Comparison of ENCODE assay signal across 24 cellular contexts in the genomic region with DNA sequence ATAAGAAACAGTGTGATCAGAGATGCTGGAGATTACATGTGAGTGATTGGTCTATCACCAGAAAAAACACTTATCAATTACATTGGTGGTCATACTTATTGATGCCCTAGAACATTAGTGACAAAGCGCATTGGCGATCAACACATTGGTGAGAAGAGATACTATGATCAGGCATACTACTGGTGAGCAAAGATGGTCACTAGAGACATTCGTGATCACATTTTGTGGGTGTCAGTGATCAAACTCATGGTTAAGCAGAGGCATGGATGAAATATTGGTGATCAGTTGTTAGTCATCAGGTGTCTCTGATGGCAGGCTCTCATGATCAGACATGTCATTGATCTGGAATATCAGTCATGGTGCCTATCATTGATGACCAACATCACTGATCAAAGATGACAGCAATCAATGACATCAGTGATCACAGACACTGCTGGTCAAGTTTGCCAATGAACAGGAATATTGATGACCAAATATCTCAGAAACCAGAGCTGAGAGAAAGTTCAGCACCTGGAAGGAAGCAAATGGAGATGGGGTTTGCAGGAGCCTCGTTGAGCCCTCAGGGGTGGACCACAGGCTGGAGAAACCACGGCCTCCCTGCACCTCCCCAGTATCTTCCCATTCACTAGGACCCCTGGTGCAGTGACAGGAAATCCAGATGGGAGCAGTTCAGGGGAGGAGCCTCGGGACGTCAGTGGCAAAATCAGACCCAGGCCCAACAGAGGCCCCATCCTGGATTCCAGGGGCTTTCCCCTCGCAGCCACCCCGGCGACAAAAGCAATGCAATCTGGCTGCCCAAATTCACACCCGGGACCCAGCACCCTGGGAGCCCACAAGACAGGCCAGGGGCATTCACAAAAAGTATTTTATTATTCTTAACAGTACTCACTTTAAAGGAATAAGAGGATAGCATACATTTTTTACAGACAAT. TPM values are rescaled to one million over a fixed set of nuclear protein-coding genes. Genes with fewer than 3 reads are reported as not detected.
"Had no signal": no experiment of that assay in that cellular context is flagged by ENCODE, and none has a peak within 500 bp of the region (broad histone marks: within the 10 kb centered on the region; RNA-seq: fewer than 3 reads in every experiment).

No MANE protein-coding gene starts in this region.

- H3K4me2 ChIP-seq: hepatocyte had no signal

- H3K27ac Mint-ChIP-seq: naive thymus-derived CD8-positive, alpha-beta T cell; stimulated activated memory B cell treated with anti-CD40 and anti-IgM and Interleukin-4, amounts not matched to agents 10 μg/mL and 1 μg/mL and 100 μg/mL, for 72 hours; stimulated activated naive CD8-positive, alpha-beta T cell treated with anti-CD3 and anti-CD28 coated beads, Interleukin-15, Interleukin-2, amounts not matched to agents 100 ng/mL and 50 ng/mL, for 24 hours had no signal

- H3K4me3 Mint-ChIP-seq: naive thymus-derived CD8-positive, alpha-beta T cell; stimulated activated memory B cell treated with anti-CD40 and anti-IgM and Interleukin-4, amounts not matched to agents 10 μg/mL and 1 μg/mL and 100 μg/mL, for 72 hours; stimulated activated naive CD8-positive, alpha-beta T cell treated with anti-CD3 and anti-CD28 coated beads, Interleukin-15, Interleukin-2, amounts not matched to agents 100 ng/mL and 50 ng/mL, for 24 hours had no signal

- H3K9me3 Mint-ChIP-seq: naive thymus-derived CD8-positive, alpha-beta T cell; stimulated activated memory B cell treated with anti-CD40 and anti-IgM and Interleukin-4, amounts not matched to agents 10 μg/mL and 1 μg/mL and 100 μg/mL, for 72 hours; stimulated activated naive CD8-positive, alpha-beta T cell treated with anti-CD3 and anti-CD28 coated beads, Interleukin-15, Interleukin-2, amounts not matched to agents 100 ng/mL and 50 ng/mL, for 24 hours had no signal

- H3K27ac ChIP-seq: epithelial cell of prostate, gastroesophageal sphincter, hepatocyte, ovary, right atrium auricular region, tibial artery had no signal

- H3K9me3 ChIP-seq: esophagus squamous epithelium, gastroesophageal sphincter, mucosa of descending colon, ovary, right atrium auricular region, tibial artery, upper lobe of left lung, uterus had no signal

- H3K27me3 ChIP-seq: ovary, uterus had no signal

- H3K36me3 Mint-ChIP-seq: naive thymus-derived CD8-positive, alpha-beta T cell; stimulated activated memory B cell treated with anti-CD40 and anti-IgM and Interleukin-4, amounts not matched to agents 10 μg/mL and 1 μg/mL and 100 μg/mL, for 72 hours had no signal

- H3K36me3 ChIP-seq: esophagus squamous epithelium, gastroesophageal sphincter, ovary, right atrium auricular region, tibial artery, uterus had no signal

- FAIRE-seq: endometrium had no signal

- ATAC-seq: gastroesophageal sphincter; left colon; mucosa of descending colon; naive thymus-derived CD8-positive, alpha-beta T cell; stimulated activated memory B cell treated with anti-CD40 and anti-IgM and Interleukin-4, amounts not matched to agents 10 μg/mL and 1 μg/mL and 100 μg/mL, for 72 hours had no signal

- H3K79me2 ChIP-seq: hepatocyte had no signal

- H3K4me3 ChIP-seq: esophagus squamous epithelium, gastroesophageal sphincter, hepatocyte, mucosa of descending colon, ovary, right atrium auricular region, tibial artery, uterus had no signal

- DNase-seq: effector memory CD4-positive, alpha-beta T cell; esophagus squamous epithelium; foreskin fibroblast; left colon; mammary epithelial cell; mucosa of descending colon; ovary; stimulated activated CD4-positive, alpha-beta T cell treated with anti-CD3 and anti-CD28 coated beads, Interleukin-4, amount 100 ng/mL, for 24 hours; tibial artery; upper lobe of left lung; uterus had no signal

- H2AFZ ChIP-seq: hepatocyte had no signal

RNA-seq across cellular contexts. Expression of a gene that starts 12.2 kb away (rescaled TPM):
- total RNA-seq: esophagus squamous epithelium; gastroesophageal sphincter; hepatocyte; kidney epithelial cell; left colon; lower leg skin; mammary epithelial cell; mucosa of descending colon; naive thymus-derived CD8-positive, alpha-beta T cell; ovary; posterior vena cava; right atrium auricular region; temporal lobe; upper lobe of left lung; uterus had no signal
- polyA plus RNA-seq: hepatocyte; mammary epithelial cell; naive thymus-derived CD8-positive, alpha-beta T cell; neural cell; ovary had no signal

RNA-seq across cellular contexts. Expression of a gene that starts 14.2 kb away (rescaled TPM):
- total RNA-seq: mammary epithelial cell; naive thymus-derived CD8-positive, alpha-beta T cell had no signal
- polyA plus RNA-seq: naive thymus-derived CD8-positive, alpha-beta T cell; neural cell had no signal
